In the genomic region with DNA sequence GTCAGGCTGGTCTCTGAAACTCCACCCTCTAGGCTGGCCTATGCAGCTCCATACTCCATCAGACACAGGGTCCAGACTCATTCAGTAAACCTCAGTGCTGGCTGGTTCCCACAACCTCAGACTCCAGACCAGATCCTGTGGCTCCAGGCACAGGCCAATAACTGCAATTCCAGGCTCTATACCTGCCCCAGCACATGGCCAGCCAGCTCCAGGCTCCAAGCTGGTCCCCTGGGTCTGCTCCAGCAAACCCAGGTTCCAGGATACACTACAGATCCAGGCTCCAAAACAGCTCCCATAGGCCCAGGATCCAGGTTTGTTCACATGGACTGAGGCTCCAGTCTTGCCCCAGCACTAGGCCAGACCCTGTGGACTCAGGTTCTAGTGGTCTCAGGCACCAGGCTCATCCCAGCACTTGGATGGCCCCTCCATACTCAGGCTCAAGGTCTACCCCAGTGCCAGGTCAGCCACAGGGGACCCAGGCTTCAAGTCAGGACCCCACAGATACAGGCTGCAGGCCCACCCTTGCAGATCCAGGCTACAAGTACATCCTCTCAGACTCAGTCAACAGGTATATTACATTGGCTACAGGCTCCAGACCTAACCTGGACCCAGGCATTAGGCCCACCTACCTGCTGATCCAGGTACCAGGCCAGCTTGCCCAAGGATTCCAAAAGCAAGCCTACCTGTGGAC, we compare ENCODE assay signal across 32 cellular contexts.
"Had no signal": no experiment of that assay in that cellular context is flagged by ENCODE, and none has a peak within 500 bp of the region (broad histone marks: within the 10 kb centered on the region; RNA-seq: fewer than 3 reads in every experiment).

No MANE protein-coding gene starts in this region.

- H3K27me3 ChIP-seq: adrenal gland, body of pancreas, cardiac muscle cell, colonic mucosa had no signal

- H3K36me3 Mint-ChIP-seq: activated CD4-positive, alpha-beta memory T cell treated with anti-CD3 and anti-CD28 coated beads for 36 hours; activated naive CD4-positive, alpha-beta T cell treated with anti-CD3 and anti-CD28 coated beads, Interleukin-2, amount 50 U/mL, for 24 hours had no signal

- H3K4me3 Mint-ChIP-seq: activated CD4-positive, alpha-beta memory T cell treated with anti-CD3 and anti-CD28 coated beads for 36 hours; activated CD4-positive, alpha-beta T cell treated with anti-CD3 and anti-CD28 coated beads for 36 hours; activated CD4-positive, alpha-beta T cell treated with anti-CD3 and anti-CD28 coated beads, Interleukin-2, amount 10 ng/mL, durations not matched to agents 24 days and 14 days; activated CD8-positive, alpha-beta memory T cell treated with anti-CD3 and anti-CD28 coated beads, Interleukin-2, amount 10 ng/mL, durations not matched to agents 7 days and 5 days; activated CD8-positive, alpha-beta T cell treated with anti-CD3 and anti-CD28 coated beads, Interleukin-2, amount 10 ng/mL, durations not matched to agents 7 days and 5 days; activated naive CD4-positive, alpha-beta T cell treated with anti-CD3 and anti-CD28 coated beads for 36 hours; activated naive CD4-positive, alpha-beta T cell treated with anti-CD3 and anti-CD28 coated beads, Interleukin-2, amount 50 U/mL, for 24 hours; activated naive CD8-positive, alpha-beta T cell treated with anti-CD3 and anti-CD28 coated beads for 36 hours; activated naive CD8-positive, alpha-beta T cell treated with anti-CD3 and anti-CD28 coated beads, Interleukin-2, amount 50 U/mL, for 24 hours; activated T-helper 1 cell treated with anti-CD3 and anti-CD28 coated beads, Interleukin-12 subunit alpha, Interleukin-12 subunit beta, Interleukin-2, Interleukin-4 antibody, amounts not matched to agents 30 ng/mL and 10 ng/mL and 1 ng/mL, durations not matched to agents 14 hours and 24 hours and 36 hours had no signal

- H3K4me1 ChIP-seq: adrenal gland, body of pancreas, colonic mucosa had no signal

- H3K27ac Mint-ChIP-seq: activated CD4-positive, alpha-beta T cell treated with anti-CD3 and anti-CD28 coated beads for 36 hours; activated CD4-positive, alpha-beta T cell treated with anti-CD3 and anti-CD28 coated beads, Interleukin-2, amount 10 ng/mL, durations not matched to agents 24 days and 14 days; activated CD8-positive, alpha-beta memory T cell treated with anti-CD3 and anti-CD28 coated beads, Interleukin-2, amount 10 ng/mL, durations not matched to agents 7 days and 5 days; activated CD8-positive, alpha-beta T cell treated with anti-CD3 and anti-CD28 coated beads, Interleukin-2, amount 10 ng/mL, durations not matched to agents 7 days and 5 days; activated naive CD4-positive, alpha-beta T cell treated with anti-CD3 and anti-CD28 coated beads for 36 hours; activated naive CD4-positive, alpha-beta T cell treated with anti-CD3 and anti-CD28 coated beads, Interleukin-2, amount 50 U/mL, for 24 hours; activated naive CD8-positive, alpha-beta T cell treated with anti-CD3 and anti-CD28 coated beads for 36 hours; activated naive CD8-positive, alpha-beta T cell treated with anti-CD3 and anti-CD28 coated beads, Interleukin-2, amount 50 U/mL, for 24 hours; activated T-helper 2 cell treated with anti-CD3 and anti-CD28 coated beads, Interferon-gamma antibody, Interleukin-2, Interleukin-4, amounts not matched to agents 10 μg/mL and 5 μg/mL and 100 μg/mL, durations not matched to agents 14 hours and 24 hours and 36 hours had no signal

- H3K36me3 ChIP-seq: adrenal gland, cardiac muscle cell, colonic mucosa had no signal

- H3K27ac ChIP-seq: adrenal gland, body of pancreas, cardiac muscle cell, colonic mucosa, epithelial cell of prostate had no signal

- H3K27me3 Mint-ChIP-seq: activated CD4-positive, alpha-beta memory T cell treated with anti-CD3 and anti-CD28 coated beads for 36 hours; activated CD4-positive, alpha-beta T cell treated with anti-CD3 and anti-CD28 coated beads for 36 hours; activated CD4-positive, alpha-beta T cell treated with anti-CD3 and anti-CD28 coated beads, Interleukin-2, amount 10 ng/mL, durations not matched to agents 24 days and 14 days; activated naive CD4-positive, alpha-beta T cell treated with anti-CD3 and anti-CD28 coated beads, Interleukin-2, amount 50 U/mL, for 24 hours; activated naive CD8-positive, alpha-beta T cell treated with anti-CD3 and anti-CD28 coated beads, Interleukin-2, amount 50 U/mL, for 24 hours had no signal

- H3K4me3 ChIP-seq: adrenal gland, body of pancreas, cardiac muscle cell, colonic mucosa had no signal

- H3K9me3 ChIP-seq: adrenal gland, body of pancreas, colonic mucosa had no signal

- FAIRE-seq: endometrium, endothelial cell of umbilical vein had no signal

- H3K9me3 Mint-ChIP-seq: activated naive CD4-positive, alpha-beta T cell treated with anti-CD3 and anti-CD28 coated beads, Interleukin-2, amount 50 U/mL, for 24 hours had no signal

- ATAC-seq: activated CD4-positive, alpha-beta T cell treated with anti-CD3 and anti-CD28 coated beads for 36 hours; activated CD8-positive, alpha-beta memory T cell treated with anti-CD3 and anti-CD28 coated beads, Interleukin-2, amount 10 ng/mL, durations not matched to agents 7 days and 5 days; activated CD8-positive, alpha-beta T cell treated with anti-CD3 and anti-CD28 coated beads, Interleukin-2, amount 10 ng/mL, durations not matched to agents 7 days and 5 days; activated naive CD8-positive, alpha-beta T cell treated with anti-CD3 and anti-CD28 coated beads, Interleukin-2, amount 50 U/mL, for 24 hours; body of pancreas had no signal

- DNase-seq: activated CD4-positive, alpha-beta memory T cell treated with anti-CD3 and anti-CD28 coated beads for 36 hours; activated CD4-positive, alpha-beta T cell treated with anti-CD3 and anti-CD28 coated beads for 36 hours; activated CD4-positive, alpha-beta T cell treated with anti-CD3 and anti-CD28 coated beads, Interleukin-2, amount 10 ng/mL, durations not matched to agents 24 days and 14 days; activated CD4-positive, CD25-positive, alpha-beta regulatory T cell; activated CD4-positive, CD25-positive, alpha-beta regulatory T cell treated with anti-CD3 and anti-CD28 coated beads, Interleukin-2, amount 50 U/mL, for 72 hours; activated CD8-positive, alpha-beta memory T cell treated with anti-CD3 and anti-CD28 coated beads, Interleukin-2, amount 10 ng/mL, durations not matched to agents 7 days and 5 days; activated CD8-positive, alpha-beta memory T cell treated with anti-CD3 and anti-CD28 coated beads, Interleukin-2, amount 50 U/mL, for 4 hours; activated CD8-positive, alpha-beta T cell treated with anti-CD3 and anti-CD28 coated beads, Interleukin-2, amount 10 ng/mL, durations not matched to agents 7 days and 5 days; activated effector memory CD4-positive, alpha-beta T cell treated with anti-CD3 and anti-CD28 coated beads, Interleukin-2, amount 50 U/mL, for 16 hours; activated naive CD4-positive, alpha-beta T cell treated with anti-CD3 and anti-CD28 coated beads for 36 hours; activated naive CD8-positive, alpha-beta T cell treated with anti-CD3 and anti-CD28 coated beads for 36 hours; activated naive CD8-positive, alpha-beta T cell treated with anti-CD3 and anti-CD28 coated beads, Interleukin-2, amount 50 U/mL, for 24 hours; activated T-cell treated with anti-CD3 and anti-CD28 coated beads, Interleukin-2, amount 50 U/mL, for 1 hour; activated T-cell treated with anti-CD3 and anti-CD28 coated beads, Interleukin-2, amount 50 U/mL, for 48 hours; adrenal gland; amygdala; aorta; body of pancreas; central memory CD4-positive, alpha-beta T cell; cerebellar nuclear complex; colonic mucosa; effector CD8-positive, alpha-beta T cell; foreskin fibroblast; head of caudate nucleus; T-helper 2 cell had no signal
